22 cellular contexts compared by ENCODE assay signal in genomic region chr7:50868426-50869100, GRCh38.
DNase-seq lines count a peak whose midpoint lies in the region; ATAC-seq and TF ChIP-seq lines count a peak whose summit lies in the region.
"Had no signal": no experiment of that assay in that cellular context is flagged by ENCODE, and none has a peak within 500 bp of the region (broad histone marks: within the 10 kb centered on the region; RNA-seq: fewer than 3 reads in every experiment).

No MANE protein-coding gene starts in this region.

- H3K9me3 ChIP-seq in RWPE2 (ENCODE audit: severe bottlenecking) (no peaks in the 10 kb centered on the region), osteoblast (ENCODE audit: low read depth, low read length) (no peaks in the 10 kb centered on the region)
- H3K9me3 ChIP-seq: esophagus squamous epithelium, spleen, stomach, upper lobe of right lung had no signal

- H3K27ac ChIP-seq in RWPE2 (ENCODE audit: poor library complexity, severe bottlenecking) (peak overlapping the region; percentile 20), osteoblast (ENCODE audit: low read depth, low read length) (peak overlapping the region; percentile 88)
- H3K27ac ChIP-seq: cardiac muscle cell, esophagus squamous epithelium, spleen, stomach, upper lobe of right lung, WERI-Rb-1 had no signal

- DNase-seq in EH (ENCODE audit: low read depth) (peak; percentile 57), RWPE2 (ENCODE audit: low spot score) (no peak), epidermal melanocyte (ENCODE audit: insufficient read length, low spot score) (peak; percentile 36), osteoblast (ENCODE audit: insufficient read length, low spot score, missing footprints) (no peak), DMS53 (lab: John Stamatoyannopoulos, UW) (no peak), SK-N-DZ (ENCODE audit: low spot score) (no peak), OCI-M2 (lab: John Stamatoyannopoulos, UW; ENCODE audit: unreplicated experiment) (no peak)
- DNase-seq: activated CD4-positive, alpha-beta T cell treated with anti-CD3 and anti-CD28 coated beads, Interleukin-2, amount 50 U/mL, for 1 hour; activated CD8-positive, alpha-beta memory T cell treated with anti-CD3 and anti-CD28 coated beads, Interleukin-2, amount 50 U/mL, for 48 hours; AML-193; COR-L47; effector CD4-positive, alpha-beta T cell; esophagus squamous epithelium; KG1; NCI-H748 treated with DMSO at 0.1 percent for 48 hours; SHP77; spleen; stomach; upper lobe of right lung; WERI-Rb-1 had no signal

- ATAC-seq in RWPE2 (ENCODE audit: low read depth) = no peak
- no peak for ATAC-seq in GM21447 (IDR thresholded peaks at IDR 0.05; ENCODE audit: unreplicated experiment)
- ATAC-seq: upper lobe of right lung had no signal

- H4K20me1 ChIP-seq in osteoblast (ENCODE audit: insufficient read depth, low read length) = no peaks in the 10 kb centered on the region

- peak overlapping the region; percentile 63 for H3K4me2 ChIP-seq in osteoblast (ENCODE audit: insufficient read depth, low read length)

- peak overlapping the region; percentile 21 for H2AFZ ChIP-seq in osteoblast (ENCODE audit: low read length)

- H3K79me2 ChIP-seq in osteoblast (ENCODE audit: insufficient read depth, low read length) = no peaks in the 10 kb centered on the region

- H3K36me3 ChIP-seq in RWPE2 (ENCODE audit: low read depth) (no peaks in the 10 kb centered on the region), osteoblast (ENCODE audit: insufficient read depth, low read length) (no peaks in the 10 kb centered on the region)
- H3K36me3 ChIP-seq: cardiac muscle cell, esophagus squamous epithelium, spleen, stomach, upper lobe of right lung, WERI-Rb-1 had no signal

- H3K4me3 ChIP-seq in RWPE2 (ENCODE audit: severe bottlenecking) = no peak overlapping the region
- H3K4me3 ChIP-seq in osteoblast (ENCODE audit: insufficient read depth, low read length) = no peak overlapping the region
- H3K4me3 ChIP-seq: cardiac muscle cell, esophagus squamous epithelium, spleen, stomach, upper lobe of right lung had no signal

- TF ChIP-seq CTCF in RWPE2 (IDR thresholded peaks at IDR 0.05; ENCODE audit: poor library complexity, severe bottlenecking) (no peak), osteoblast (IDR thresholded peaks at IDR 0.05; ENCODE audit: extremely low read depth, low read depth, low read length) (no peak)

- H3K4me1 ChIP-seq in RWPE2 (ENCODE audit: insufficient read depth, poor library complexity, severe bottlenecking) = peaks cover 12% of the 10 kb centered on the region
- H3K4me1 ChIP-seq in osteoblast (ENCODE audit: insufficient read depth, low read length) = peaks cover 20% of the 10 kb centered on the region
- H3K4me1 ChIP-seq: spleen, stomach, upper lobe of right lung had no signal

- H3K27me3 ChIP-seq in RWPE2 (ENCODE audit: insufficient read depth, poor library complexity, severe bottlenecking) = no peaks in the 10 kb centered on the region
- no peaks in the 10 kb centered on the region for H3K27me3 ChIP-seq in osteoblast (ENCODE audit: insufficient read depth, low read length)
- H3K27me3 ChIP-seq: cardiac muscle cell, stomach, upper lobe of right lung had no signal

Comparison
In these comparisons a context has a peak if more than half of its experiments do, and no peak if none do; other contexts are left out.
1. DNase-seq: peak in EH (single experiment) and epidermal melanocyte (single experiment); none in RWPE2 (single experiment), osteoblast (single experiment), DMS53 (single experiment), SK-N-DZ (single experiment) and OCI-M2 (single experiment).